ENCODE assay signal across 28 cellular contexts in genomic region chr1:156527584-156527983, GRCh38. TPM values are rescaled to one million over a fixed set of nuclear protein-coding genes. Genes with fewer than 3 reads are reported as not detected.
DNase-seq lines count a peak whose midpoint lies in the region.
"Had no signal": no experiment of that assay in that cellular context is flagged by ENCODE, and none has a peak within 500 bp of the region (broad histone marks: within the 10 kb centered on the region; RNA-seq: fewer than 3 reads in every experiment).

No MANE protein-coding gene starts in this region.

- no peak overlapping the region for H3K4me2 ChIP-seq in BLaER1
- H3K4me2 ChIP-seq: KMS-11, PC-9 had no signal

- no peak overlapping the region for H3K9ac ChIP-seq in BLaER1
- H3K9ac ChIP-seq: KMS-11 had no signal

- peaks cover 24 to 33% of the 10 kb centered on the region in 2 donors for H3K4me1 Mint-ChIP-seq in immature natural killer cell

- H3K27me3 Mint-ChIP-seq in immature natural killer cell (ENCODE audit: low read depth in 3 of 3), result peaks cover 0 to 6% (median 3%) of the 10 kb centered on the region in 3 donors
- H3K27me3 Mint-ChIP-seq: IgD-negative memory B cell had no signal

- peaks cover 63% of the 10 kb centered on the region for H3K36me3 ChIP-seq in BLaER1

- peak overlapping the region; percentile 45; the same call in 1 of the 2 replicates for H3K27ac ChIP-seq in BLaER1
- H3K27ac ChIP-seq: KMS-11, PC-9 had no signal

- no peak overlapping the region for H3K4me3 ChIP-seq in BLaER1
- H3K4me3 ChIP-seq: PC-9 had no signal

- no peaks in the 10 kb centered on the region for H3K27me3 ChIP-seq in BLaER1

- H3K4me3 Mint-ChIP-seq in immature natural killer cell, result no peak overlapping the region
- H3K4me3 Mint-ChIP-seq: IgD-negative memory B cell had no signal

- no peaks in the 10 kb centered on the region for H3K9me3 Mint-ChIP-seq in immature natural killer cell
- H3K9me3 Mint-ChIP-seq: CD14-positive monocyte, IgD-negative memory B cell had no signal

- no peak overlapping the region for H3K27ac Mint-ChIP-seq in immature natural killer cell
- H3K27ac Mint-ChIP-seq: IgD-negative memory B cell had no signal

- H4K20me1 ChIP-seq in BLaER1, result no peaks in the 10 kb centered on the region

- H3K9me3 ChIP-seq in BLaER1, result no peaks in the 10 kb centered on the region

- H3K36me3 Mint-ChIP-seq in immature natural killer cell, result no peaks in the 10 kb centered on the region
- H3K36me3 Mint-ChIP-seq: IgD-negative memory B cell had no signal

- DNase-seq in D341Med (ENCODE audit: low spot score) (peak; percentile 67), NCI-H82 treated with DMSO at 0.1 percent for 48 hours (lab: John Stamatoyannopoulos, UW; ENCODE audit: unreplicated experiment) (peak; percentile 86), posterior vena cava (ENCODE audit: low spot score) (peak; percentile 8), NCI-H748 treated with DMSO at 0.1 percent for 48 hours (lab: John Stamatoyannopoulos, UW) (no peak), immature natural killer cell (no peak)
- DNase-seq in activated T-cell treated with anti-CD3 and anti-CD28 coated beads, Interleukin-2, amount 50 U/mL, for 48 hours, result no peak
- DNase-seq: Calu3; DMS53; NCI-H1092; NCI-H1417 treated with DMSO at 0.1 percent for 48 hours; NCI-H1694 treated with DMSO at 0.1 percent for 48 hours; NCI-H2081; NCI-H2171; NCI-H226; NCI-H510A; NK-92 treated with Interleukin-12 subunit alpha and Interleukin-12 subunit beta, amount 100 ng/mL, for 24 hours; PC-9; Right ventricle myocardium superior had no signal

- H3K4me1 ChIP-seq in BLaER1, result peaks cover 55% of the 10 kb centered on the region

- intact Hi-C loops in posterior vena cava (cut with DNase I), result no loop called here

RNA-seq across cellular contexts. Expression of gene MEF2D, which starts 27.0 kb away (rescaled TPM):
- total RNA-seq in posterior vena cava, result 100 to 1,000 TPM in 1 of 2 donors, 10 to 100 TPM in 1; 77.5 to 102 TPM
- polyA plus RNA-seq in immature natural killer cell, result 10 to 100 TPM in 1 of 3 donors, 1 to 10 TPM in 2; 5.0 to 22.8 (median 6.0) TPM

RNA-seq across cellular contexts. Expression of gene IQGAP3, which starts 44.8 kb away (rescaled TPM):
- under 1 TPM; 0.43 to 0.79 TPM for total RNA-seq in posterior vena cava
- polyA plus RNA-seq in immature natural killer cell, result not detected
- polyA plus RNA-seq: IgD-negative memory B cell had no signal

RNA-seq across cellular contexts. Expression of gene TTC24, which starts 51.9 kb away (rescaled TPM):
- total RNA-seq in posterior vena cava, result not detected
- polyA plus RNA-seq in immature natural killer cell, result 1 to 10 TPM in 1 of 3 donors, under 1 TPM in 2; 0.40 to 1.1 (median 0.72) TPM
- total RNA-seq: A673, Calu3, Daoy, G401, H4, PC-9, Right ventricle myocardium superior, RPMI7951, SK-MEL-5 had no signal

Comparison
In these comparisons a context has a peak if more than half of its experiments do, and no peak if none do; other contexts are left out.
1. DNase-seq: peak in D341Med (single experiment), NCI-H82 treated with DMSO at 0.1 percent for 48 hours (single experiment) and posterior vena cava (single experiment); none in activated T-cell treated with anti-CD3 and anti-CD28 coated beads, Interleukin-2, amount 50 U/mL, for 48 hours (0 of 2), NCI-H748 treated with DMSO at 0.1 percent for 48 hours (single experiment) and immature natural killer cell (0 of 3).